ENCODE assay signal across 24 cellular contexts in the genomic region with DNA sequence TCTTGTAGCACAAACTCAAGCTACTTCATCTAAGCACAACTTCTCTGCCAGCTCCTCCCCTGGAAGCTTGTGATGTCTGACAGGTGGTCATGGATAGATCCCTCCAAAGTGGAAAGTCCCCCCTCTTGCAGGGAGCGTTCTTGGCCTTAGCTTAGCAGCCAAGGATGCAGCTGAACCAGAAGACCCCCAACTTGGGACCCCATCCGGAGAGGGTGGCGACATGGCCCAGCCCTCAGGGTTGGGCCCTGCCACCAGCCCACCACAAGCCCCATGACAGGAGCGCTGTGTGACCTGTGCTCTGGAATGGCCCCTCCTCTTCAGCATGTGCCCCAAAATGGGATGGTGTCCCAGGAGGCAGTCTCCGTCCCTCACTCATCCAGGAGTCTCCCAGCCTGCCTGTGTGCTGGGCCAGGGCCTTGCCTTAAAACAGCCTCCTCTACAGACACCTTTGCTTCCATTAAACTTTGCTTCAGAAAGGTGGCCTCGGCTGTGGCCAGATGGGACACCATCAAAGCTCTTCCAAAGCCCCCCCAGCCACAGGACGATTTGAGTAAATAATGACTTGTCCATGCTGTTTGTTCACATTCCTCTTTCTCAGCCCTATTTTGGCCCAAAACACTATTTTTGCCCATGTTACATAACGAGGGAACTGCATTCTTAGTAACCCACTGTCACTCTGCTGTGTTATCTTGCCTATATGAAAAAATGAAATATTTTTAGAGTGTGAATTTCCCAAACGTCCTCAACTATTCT.
"Had no signal": no experiment of that assay in that cellular context is flagged by ENCODE, and none has a peak within 500 bp of the region (broad histone marks: within the 10 kb centered on the region; RNA-seq: fewer than 3 reads in every experiment).

No MANE protein-coding gene starts in this region.

- H3K36me3 ChIP-seq: breast epithelium had no signal

- H3K27me3 Mint-ChIP-seq: activated B cell treated with CpG ODN at 0.5 μM for 24 hours; activated CD4-positive, alpha-beta T cell treated with anti-CD3 and anti-CD28 coated beads for 36 hours; activated naive CD8-positive, alpha-beta T cell; natural killer cell treated with Interleukin-12 subunit alpha and Interleukin-12 subunit beta and Interleukin-15 and Interleukin-18, amount 100 ng/mL, for 72 hours; progenitor cell of endocrine pancreas; stimulated activated naive CD8-positive, alpha-beta T cell treated with anti-CD3 and anti-CD28 coated beads, Interleukin-15, Interleukin-2, amounts not matched to agents 100 ng/mL and 50 ng/mL, for 24 hours had no signal

- H3K27ac Mint-ChIP-seq: activated B cell treated with CpG ODN at 0.5 μM for 24 hours; activated CD4-positive, alpha-beta T cell treated with anti-CD3 and anti-CD28 coated beads for 36 hours; activated naive CD8-positive, alpha-beta T cell; activated T-helper 2 cell treated with anti-CD3 and anti-CD28 coated beads, Interferon-gamma antibody, Interleukin-2, Interleukin-4, amounts not matched to agents 10 μg/mL and 5 μg/mL and 100 μg/mL, durations not matched to agents 14 hours and 24 hours and 36 hours; natural killer cell treated with Interleukin-12 subunit alpha and Interleukin-12 subunit beta and Interleukin-15 and Interleukin-18, amount 100 ng/mL, for 72 hours; progenitor cell of endocrine pancreas had no signal

- FAIRE-seq: astrocyte, keratinocyte had no signal

- DNase-seq: activated B cell treated with CpG ODN at 0.5 μM for 24 hours; activated CD4-positive, alpha-beta T cell treated with anti-CD3 and anti-CD28 coated beads for 36 hours; activated CD4-positive, alpha-beta T cell treated with anti-CD3 and anti-CD28 coated beads, Interleukin-2, amount 50 U/mL, for 4 hours; activated CD8-positive, alpha-beta memory T cell treated with anti-CD3 and anti-CD28 coated beads for 24 hours; activated CD8-positive, alpha-beta memory T cell treated with anti-CD3 and anti-CD28 coated beads, Interleukin-2, amount 50 U/mL, for 4 hours; activated naive CD4-positive, alpha-beta T cell; activated T-cell treated with anti-CD3 and anti-CD28 coated beads, Interleukin-2, amount 50 U/mL, for 4 hours; adrenal gland; heart right ventricle; left colon; retina; stimulated activated CD4-positive, alpha-beta T cell treated with anti-CD3 and anti-CD28 coated beads, Interleukin-4, amount 100 ng/mL, for 24 hours; T1000 had no signal

- H3K4me1 Mint-ChIP-seq: activated B cell treated with CpG ODN at 0.5 μM for 24 hours had no signal

- H3K9me3 Mint-ChIP-seq: natural killer cell treated with Interleukin-12 subunit alpha and Interleukin-12 subunit beta and Interleukin-15 and Interleukin-18, amount 100 ng/mL, for 72 hours had no signal

- ATAC-seq: activated CD4-positive, alpha-beta T cell treated with anti-CD3 and anti-CD28 coated beads for 36 hours; activated T-cell treated with anti-CD3 and anti-CD28 coated beads, Interleukin-2, amount 50 U/mL, for 4 hours; left colon had no signal

- H3K4me3 ChIP-seq: adrenal gland, breast epithelium, coronary artery, heart right ventricle, lung, tibial nerve had no signal

- H3K27ac ChIP-seq: adrenal gland, breast epithelium, coronary artery, heart right ventricle, tibial nerve had no signal

- H3K27me3 ChIP-seq: adrenal gland, breast epithelium, heart right ventricle, tibial nerve had no signal

- H3K4me3 Mint-ChIP-seq: activated B cell treated with CpG ODN at 0.5 μM for 24 hours; activated CD4-positive, alpha-beta T cell treated with anti-CD3 and anti-CD28 coated beads for 36 hours; activated naive CD8-positive, alpha-beta T cell; activated T-cell treated with anti-CD3 and anti-CD28 coated beads, Interleukin-2, amount 50 U/mL, for 4 hours; natural killer cell treated with Interleukin-12 subunit alpha and Interleukin-12 subunit beta and Interleukin-15 and Interleukin-18, amount 100 ng/mL, for 72 hours; stimulated activated naive CD8-positive, alpha-beta T cell treated with anti-CD3 and anti-CD28 coated beads, Interleukin-15, Interleukin-2, amounts not matched to agents 100 ng/mL and 50 ng/mL, for 24 hours had no signal

- H3K4me1 ChIP-seq: adrenal gland, breast epithelium, heart right ventricle, tibial nerve had no signal

- H3K9me3 ChIP-seq: adrenal gland had no signal
